ENCODE assay signal across 18 cellular contexts in genomic region chr6:5315883-5316282, GRCh38. TPM values are rescaled to one million over a fixed set of nuclear protein-coding genes. Genes with fewer than 3 reads are reported as not detected.
DNase-seq lines count a peak whose midpoint lies in the region; ATAC-seq and TF ChIP-seq lines count a peak whose summit lies in the region.
"Had no signal": no experiment of that assay in that cellular context is flagged by ENCODE, and none has a peak within 500 bp of the region (broad histone marks: within the 10 kb centered on the region; RNA-seq: fewer than 3 reads in every experiment).

No MANE protein-coding gene starts in this region.

- H3K9me3 ChIP-seq in psoas muscle (no peaks in the 10 kb centered on the region), uterus (no peaks in the 10 kb centered on the region)
- H3K9me3 ChIP-seq: spleen, upper lobe of right lung had no signal

- peaks cover 18% of the 10 kb centered on the region for H3K4me1 ChIP-seq in psoas muscle
- H3K4me1 ChIP-seq in uterus = no peaks in the 10 kb centered on the region
- H3K4me1 ChIP-seq: foreskin keratinocyte, upper lobe of right lung had no signal

- peak overlapping the region; percentile 66 for H3K27ac ChIP-seq in psoas muscle
- H3K27ac ChIP-seq in uterus = no peak overlapping the region
- H3K27ac ChIP-seq: foreskin keratinocyte, spleen, upper lobe of right lung had no signal

- ATAC-seq in psoas muscle (peak; percentile 83 to 96 (median 90)), GM18511 (IDR thresholded peaks at IDR 0.05; ENCODE audit: unreplicated experiment) (no peak)
- ATAC-seq: foreskin keratinocyte, Panc1, upper lobe of right lung had no signal

- TF ChIP-seq CTCF in foreskin fibroblast (IDR thresholded peaks at IDR 0.05; ENCODE audit: low read depth, low read length) = no peak
- no peak for TF ChIP-seq CTCF in psoas muscle (IDR thresholded peaks at IDR 0.05)
- TF ChIP-seq CTCF in uterus (IDR thresholded peaks at IDR 0.05) = no peak

- no peak for TF ChIP-seq POLR2A in uterus (IDR thresholded peaks at IDR 0.05)

- no peaks in the 10 kb centered on the region for H3K27me3 ChIP-seq in psoas muscle (ENCODE audit: insufficient read depth in 3 of 3, low read length in 2 of 3)
- H3K27me3 ChIP-seq in uterus = no peaks in the 10 kb centered on the region
- H3K27me3 ChIP-seq: foreskin keratinocyte, spleen, upper lobe of right lung had no signal

- DNase-seq in DMS 273 (lab: John Stamatoyannopoulos, UW; ENCODE audit: unreplicated experiment) = peak; percentile 83
- DNase-seq in NCI-H526 (lab: John Stamatoyannopoulos, UW) = peak; percentile 70 to 73
- DNase-seq in foreskin fibroblast = peak; percentile 57 to 65
- DNase-seq in psoas muscle = peak in 1 of 2 donors; percentile 49
- no peak for DNase-seq in SKM-1 treated with dmso at 0.1 percent for 144 hours (lab: John Stamatoyannopoulos, UW; ENCODE audit: unreplicated experiment)
- DNase-seq in NCI-H2081 treated with DMSO at 0.1 percent for 48 hours (lab: John Stamatoyannopoulos, UW) = no peak
- no peak for DNase-seq in uterus
- DNase-seq: activated B cell treated with CpG ODN at 0.5 μM for 24 hours; DMS79; effector CD4-positive, alpha-beta T cell; foreskin keratinocyte; H7; midbrain; NCI-H1048; spleen; upper lobe of right lung had no signal

- intact Hi-C loops in psoas muscle (cut with DNase I) = loop anchor here in 1 of 2 donors (2.0 kb wide), 1 partner anchor 69 kb away; no protein-coding TSS in a partner anchor
- intact Hi-C loops in uterus (cut with DNase I; ENCODE audit: low total_unique reads) = no loop called here

- H3K4me3 ChIP-seq in foreskin fibroblast (ENCODE audit: low read depth in 1 of 2, low read length in 2 of 2) = no peak overlapping the region
- H3K4me3 ChIP-seq in psoas muscle = peak overlapping the region; percentile 35
- no peak overlapping the region for H3K4me3 ChIP-seq in uterus
- H3K4me3 ChIP-seq: spleen, upper lobe of right lung had no signal

- WGBS in psoas muscle, 3 donors = 15 to 22% (median 19%) methylated on average over 5 of the region's 5 CpGs

- H3K36me3 ChIP-seq in psoas muscle (ENCODE audit: insufficient read depth in 1 of 2, low read depth in 1 of 2) (no peaks in the 10 kb centered on the region), uterus (no peaks in the 10 kb centered on the region)
- H3K36me3 ChIP-seq: spleen, upper lobe of right lung had no signal

RNA-seq across cellular contexts. Expression of gene FARS2, which starts 54.6 kb away (rescaled TPM):
- total RNA-seq in psoas muscle (10 to 100 TPM; 10.6 to 17.5 (median 15.8) TPM), uterus (10 to 100 TPM; 14.4 to 32.5 (median 25.6) TPM)
- polyA plus RNA-seq in psoas muscle = 10 to 100 TPM; 13.0 to 17.3 (median 13.4) TPM

RNA-seq across cellular contexts. Expression of gene LYRM4, which starts 55.1 kb away (rescaled TPM):
- 10 to 100 TPM; 11.3 to 21.1 (median 16.2) TPM for total RNA-seq in psoas muscle
- 10 to 100 TPM; 13.4 to 19.1 (median 15.0) TPM for polyA plus RNA-seq in psoas muscle
- 10 to 100 TPM in 2 of 4 donors, 1 to 10 TPM in 2; 3.1 to 33.0 (median 15.7) TPM for total RNA-seq in uterus

Comparison
In these comparisons a context has a peak if more than half of its experiments do, and no peak if none do; other contexts are left out.
1. DNase-seq: peak in DMS 273 (single experiment), NCI-H526 (2 of 2) and foreskin fibroblast (2 of 2); none in SKM-1 treated with dmso at 0.1 percent for 144 hours (single experiment), NCI-H2081 treated with DMSO at 0.1 percent for 48 hours (single experiment) and uterus (0 of 2).